Comparison of ENCODE assay signal across 2 cellular contexts in genomic region chr6:24551139-24551538, GRCh38.
TF ChIP-seq lines count a peak whose summit lies in the region.

No MANE protein-coding gene starts in this region.

TF ChIP-seq in HepG2, 621 proteins besides CTCF, POLR2A, EP300 and RAD21:
- TF ChIP-seq MAFK (conservative IDR thresholded peaks at IDR 0.05 in 1 of 2, IDR thresholded peaks at IDR 0.05 in 1 of 2; ENCODE audit: low read length in 2 of 2) (peak; percentile 89 to 94), CREB1 (IDR thresholded peaks at IDR 0.05) (no peak), CREB1 (CRISPR knock-in tag; IDR thresholded peaks at IDR 0.05) (no peak), SRF (IDR thresholded peaks at IDR 0.05; ENCODE audit: low read depth, low read length) (0 out of 2 replicates have a peak, but pooled peaks have one; percentile 17), MAFF (IDR thresholded peaks at IDR 0.05; ENCODE audit: low read depth, low read length) (peak; percentile 89)

TF ChIP-seq in IMR-90, 13 proteins besides CTCF, POLR2A, EP300 and RAD21:
- no peak for TF ChIP-seq CEBPB (IDR thresholded peaks at IDR 0.05; ENCODE audit: low read depth, low read length)
- peak; percentile 76 for TF ChIP-seq MAFK (IDR thresholded peaks at IDR 0.05; ENCODE audit: low read depth, low read length)
- no peak for TF ChIP-seq MAZ (IDR thresholded peaks at IDR 0.05; ENCODE audit: borderline replicate concordance, low read depth, low read length)
- no peak for TF ChIP-seq CHD1 (IDR thresholded peaks at IDR 0.05; ENCODE audit: low read depth, low read length)
- TF ChIP-seq USF2 (IDR thresholded peaks at IDR 0.05; ENCODE audit: low read depth, low read length): no peak
- TF ChIP-seq FOS (IDR thresholded peaks at IDR 0.05; ENCODE audit: low read depth, low read length): no peak
- no peak for TF ChIP-seq MXI1 (IDR thresholded peaks at IDR 0.05; ENCODE audit: borderline replicate concordance, low read depth, low read length)
- no peak for TF ChIP-seq BHLHE40 (IDR thresholded peaks at IDR 0.05; ENCODE audit: low read depth, low read length)
TF ChIP-seq in IMR-90: peak in this region for 1.
